In the genomic region with DNA sequence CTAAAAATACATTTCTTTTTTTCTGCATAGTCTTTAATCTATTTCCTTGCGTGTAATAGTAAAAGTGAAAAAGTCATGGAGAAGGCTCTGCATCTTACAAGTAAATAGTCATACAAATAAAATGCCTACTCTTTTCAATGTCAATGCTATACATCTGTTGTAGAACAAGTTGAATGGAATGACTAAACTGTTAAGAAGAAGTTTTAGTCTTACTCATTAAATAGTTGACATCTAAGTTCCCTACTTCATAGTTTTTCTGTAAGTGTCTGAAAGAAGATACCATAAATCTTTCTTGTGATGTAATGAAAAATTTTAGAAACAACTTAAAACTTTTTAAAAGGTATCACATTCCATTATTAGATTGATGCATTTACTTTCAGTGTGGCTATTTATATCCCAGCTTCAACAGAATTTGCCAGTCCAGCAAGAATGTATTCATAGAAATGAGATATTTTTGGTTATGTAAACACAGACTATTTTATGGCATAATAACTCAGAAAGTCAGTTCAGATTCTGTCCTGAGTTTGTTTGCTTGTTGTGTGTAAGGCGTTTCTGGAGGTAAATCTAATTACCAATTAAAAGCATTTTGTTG, we compare ENCODE assay signal across 17 cellular contexts.
A peak's percentile ranks its signal among the peaks of the same experiment; 100 is the strongest.
DNase-seq lines count a peak whose midpoint lies in the region; TF ChIP-seq lines count a peak whose summit lies in the region.
"Had no signal": no experiment of that assay in that cellular context is flagged by ENCODE, and none has a peak within 500 bp of the region (broad histone marks: within the 10 kb centered on the region; RNA-seq: fewer than 3 reads in every experiment).

No MANE protein-coding gene starts in this region.

- POLR2A ChIA-PET in AG04449 (lab: Yijun Ruan, JAX) = no interaction called here

- TF ChIP-seq CTCF in AG04449 (IDR thresholded peaks at IDR 0.05; ENCODE audit: insufficient read depth, low read length, missing control alignments) (no peak), GM20000 (IDR thresholded peaks at IDR 0.05; ENCODE audit: extremely low read depth, missing control alignments) (no peak), fibroblast of villous mesenchyme (IDR thresholded peaks at IDR 0.05; ENCODE audit: insufficient read depth, low read depth, low read length) (no peak)

- CTCF ChIA-PET in AG04449 (lab: Yijun Ruan, JAX) = no interaction called here

- H3K4me3 ChIP-seq in AG04449 (ENCODE audit: low read depth, low read length) (no peak overlapping the region), fibroblast of villous mesenchyme (ENCODE audit: low read depth, low read length) (no peak overlapping the region)
- H3K4me3 ChIP-seq: A549, esophagus squamous epithelium, Peyer's patch had no signal

- DNase-seq in AG04449 (ENCODE audit: low read depth, low spot score) (peak; percentile 5), GM20000 (ENCODE audit: low spot score) (peak; percentile 3), NCI-H526 treated with DMSO at 0.1 percent for 48 hours (lab: John Stamatoyannopoulos, UW) (peak; percentile 54), fibroblast of villous mesenchyme (ENCODE audit: low read depth) (peak; percentile 18), SW480 (ENCODE audit: low spot score) (no peak), occipital lobe (lab: John Stamatoyannopoulos, UW) (no peak), middle frontal gyrus (ENCODE audit: extremely low spot score, low spot score) (no peak)
- DNase-seq in stimulated activated CD4-positive, alpha-beta T cell treated with anti-CD3 and anti-CD28 coated beads, Interleukin-2, amount 100 ng/mL, for 48 hours = no peak
- DNase-seq: activated CD4-positive, alpha-beta T cell treated with anti-CD3 and anti-CD28 coated beads, Interleukin-2, amount 50 U/mL, for 4 hours; activated T-cell treated with anti-CD3 and anti-CD28 coated beads, Interleukin-2, amount 50 U/mL, for 4 hours; DMS53; esophagus squamous epithelium; NCI-H774; nephron progenitor cell; Peyer's patch; stimulated activated naive CD4-positive, alpha-beta T cell had no signal

Comparison
In these comparisons a context has a peak if more than half of its experiments do, and no peak if none do; other contexts are left out.
1. DNase-seq: peak in AG04449 (single experiment), GM20000 (single experiment), NCI-H526 treated with DMSO at 0.1 percent for 48 hours (single experiment) and fibroblast of villous mesenchyme (single experiment); none in SW480 (single experiment), stimulated activated CD4-positive, alpha-beta T cell treated with anti-CD3 and anti-CD28 coated beads, Interleukin-2, amount 100 ng/mL, for 48 hours (0 of 2), occipital lobe (single experiment) and middle frontal gyrus (single experiment).